ENCODE assay signal across 9 cellular contexts in genomic region chr12:46473634-46474201, GRCh38.
DNase-seq lines count a peak whose midpoint lies in the region; ATAC-seq lines count a peak whose summit lies in the region.
"Had no signal": no experiment of that assay in that cellular context is flagged by ENCODE, and none has a peak within 500 bp of the region (broad histone marks: within the 10 kb centered on the region; RNA-seq: fewer than 3 reads in every experiment).

No MANE protein-coding gene starts in this region.

- WGBS in esophagus, 2 donors, result 12% methylated on average over 8 of the region's 8 CpGs

- H3K27ac Mint-ChIP-seq in naive thymus-derived CD8-positive, alpha-beta T cell, result peak overlapping the region in 5 of 10 donors; percentile 42 to 80 (median 75)

- H3K27me3 ChIP-seq in esophagus (ENCODE audit: control insufficient read depth in 1 of 2, insufficient read depth in 2 of 2, low read length in 2 of 2) (no peaks in the 10 kb centered on the region), H7 (ENCODE audit: control insufficient read depth, insufficient read depth, low read length) (no peaks in the 10 kb centered on the region)

- no peaks in the 10 kb centered on the region for H3K9me3 ChIP-seq in esophagus (ENCODE audit: control insufficient read depth in 2 of 2, insufficient read depth in 1 of 2, low read depth in 1 of 2, low read length in 1 of 2)

- no peaks in the 10 kb centered on the region for H3K27me3 Mint-ChIP-seq in naive thymus-derived CD8-positive, alpha-beta T cell
- H3K27me3 Mint-ChIP-seq: central memory CD8-positive, alpha-beta T cell had no signal

- H3K36me3 Mint-ChIP-seq in naive thymus-derived CD8-positive, alpha-beta T cell, result peaks cover 0 to 10% (median 9%) of the 10 kb centered on the region in 3 donors

- peaks cover 0 to 2% of the 10 kb centered on the region in 2 donors for H3K4me1 ChIP-seq in esophagus (ENCODE audit: control insufficient read depth in 2 of 2, insufficient read depth in 2 of 2, low read length in 1 of 2)

- H3K27ac ChIP-seq in esophagus (ENCODE audit: low read depth in 2 of 2, low read length in 1 of 2), result peak overlapping the region; percentile 66 to 71

- DNase-seq in EL (peak; percentile 96), HS-5 (ENCODE audit: low read depth) (peak; percentile 74), SKM-1 treated with dmso at 0.1 percent for 144 hours (lab: John Stamatoyannopoulos, UW; ENCODE audit: unreplicated experiment) (peak; percentile 50), H7 (no peak), NCI-H1930 (lab: John Stamatoyannopoulos, UW) (no peak)
- no peak for DNase-seq in naive thymus-derived CD8-positive, alpha-beta T cell

- H3K36me3 ChIP-seq in esophagus (ENCODE audit: control insufficient read depth in 2 of 2, insufficient read depth in 2 of 2, low read length in 1 of 2) (no peaks in the 10 kb centered on the region), H7 (replicated peaks; ENCODE audit: control insufficient read depth, insufficient read depth, low read length) (no peaks in the 10 kb centered on the region)

- H3K9me3 Mint-ChIP-seq in naive thymus-derived CD8-positive, alpha-beta T cell, result no peaks in the 10 kb centered on the region
- H3K9me3 Mint-ChIP-seq: central memory CD8-positive, alpha-beta T cell had no signal

- H3K4me3 ChIP-seq in esophagus (ENCODE audit: low read depth in 1 of 2, low read length in 2 of 2) (no peak overlapping the region), H7 (ENCODE audit: insufficient read depth, low read depth, low read length) (no peak overlapping the region)

- ATAC-seq in GM21367 (IDR thresholded peaks at IDR 0.05; ENCODE audit: unreplicated experiment), result peak; percentile 49
- no peak for ATAC-seq in naive thymus-derived CD8-positive, alpha-beta T cell

- H3K4me1 Mint-ChIP-seq in naive thymus-derived CD8-positive, alpha-beta T cell, result peaks cover 22 to 37% (median 26%) of the 10 kb centered on the region in 4 donors

- POLR2A ChIA-PET in naive thymus-derived CD8-positive, alpha-beta T cell (lab: Charles Lee), result interaction anchor here (0.6 to 1.1 kb wide), 2 partner anchors 13 to 22 kb away, joined by 4 read pairs; no protein-coding TSS in a partner anchor

- peak overlapping the region in 7 of 10 donors; percentile 5 to 50 (median 43) for H3K4me3 Mint-ChIP-seq in naive thymus-derived CD8-positive, alpha-beta T cell
- H3K4me3 Mint-ChIP-seq: central memory CD8-positive, alpha-beta T cell had no signal

Comparison
In these comparisons a context has a peak if more than half of its experiments do, and no peak if none do; other contexts are left out.
1. DNase-seq: peak in EL (single experiment), HS-5 (single experiment) and SKM-1 treated with dmso at 0.1 percent for 144 hours (single experiment); none in naive thymus-derived CD8-positive, alpha-beta T cell (0 of 10), H7 (single experiment) and NCI-H1930 (0 of 2).